Comparison of ENCODE assay signal across 1 cellular context in genomic region chr1:53196485-53197271, GRCh38.
TF ChIP-seq lines count a peak whose summit lies in the region.

Gene CPT2 (plus strand): TSS chr1:53196824. CDS start chr1:53196944, 120 bp downstream.

TF ChIP-seq in HEK293, 187 proteins besides CTCF, POLR2A, EP300 and RAD21 (continued from another document):
- TF ChIP-seq, protein P1, sequence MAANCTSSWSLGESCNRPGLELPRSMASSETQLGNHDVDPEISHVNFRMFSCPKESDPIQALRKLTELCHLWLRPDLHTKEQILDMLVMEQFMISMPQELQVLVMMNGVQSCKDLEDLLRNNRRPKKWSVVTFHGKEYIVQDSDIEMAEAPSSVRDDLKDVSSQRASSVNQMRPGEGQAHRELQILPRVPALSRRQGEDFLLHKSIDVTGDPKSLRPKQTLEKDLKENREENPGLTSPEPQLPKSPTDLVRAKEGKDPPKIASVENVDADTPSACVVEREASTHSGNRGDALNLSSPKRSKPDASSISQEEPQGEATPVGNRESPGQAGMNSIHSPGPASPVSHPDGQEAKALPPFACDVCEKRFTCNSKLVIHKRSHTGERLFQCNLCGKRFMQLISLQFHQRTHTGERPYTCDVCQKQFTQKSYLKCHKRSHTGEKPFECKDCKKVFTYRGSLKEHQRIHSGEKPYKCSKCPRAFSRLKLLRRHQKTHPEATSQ (tag by site-specific recombination; IDR thresholded peaks at IDR 0.05) = no peak
- TF ChIP-seq ZNF513 (tag by site-specific recombination; IDR thresholded peaks at IDR 0.05) (no peak), ZNF488 (tag by site-specific recombination; IDR thresholded peaks at IDR 0.05) (no peak), ZNF768 (tag by site-specific recombination; IDR thresholded peaks at IDR 0.05) (no peak), ZNF555 (tag by site-specific recombination; conservative IDR thresholded peaks at IDR 0.05) (no peak), OSR2 (tag by site-specific recombination; IDR thresholded peaks at IDR 0.05) (no peak), SP3 (tag by site-specific recombination; IDR thresholded peaks at IDR 0.05) (peak; percentile 94), ZNF26 (tag by site-specific recombination; IDR thresholded peaks at IDR 0.05) (no peak), ZNF561 (tag by site-specific recombination; IDR thresholded peaks at IDR 0.05; ENCODE audit: borderline replicate concordance) (peak; percentile 80; the same call in 1 of the 2 replicates), ZNF626 (tag by site-specific recombination; IDR thresholded peaks at IDR 0.05) (no peak)
- TF ChIP-seq, protein P2, sequence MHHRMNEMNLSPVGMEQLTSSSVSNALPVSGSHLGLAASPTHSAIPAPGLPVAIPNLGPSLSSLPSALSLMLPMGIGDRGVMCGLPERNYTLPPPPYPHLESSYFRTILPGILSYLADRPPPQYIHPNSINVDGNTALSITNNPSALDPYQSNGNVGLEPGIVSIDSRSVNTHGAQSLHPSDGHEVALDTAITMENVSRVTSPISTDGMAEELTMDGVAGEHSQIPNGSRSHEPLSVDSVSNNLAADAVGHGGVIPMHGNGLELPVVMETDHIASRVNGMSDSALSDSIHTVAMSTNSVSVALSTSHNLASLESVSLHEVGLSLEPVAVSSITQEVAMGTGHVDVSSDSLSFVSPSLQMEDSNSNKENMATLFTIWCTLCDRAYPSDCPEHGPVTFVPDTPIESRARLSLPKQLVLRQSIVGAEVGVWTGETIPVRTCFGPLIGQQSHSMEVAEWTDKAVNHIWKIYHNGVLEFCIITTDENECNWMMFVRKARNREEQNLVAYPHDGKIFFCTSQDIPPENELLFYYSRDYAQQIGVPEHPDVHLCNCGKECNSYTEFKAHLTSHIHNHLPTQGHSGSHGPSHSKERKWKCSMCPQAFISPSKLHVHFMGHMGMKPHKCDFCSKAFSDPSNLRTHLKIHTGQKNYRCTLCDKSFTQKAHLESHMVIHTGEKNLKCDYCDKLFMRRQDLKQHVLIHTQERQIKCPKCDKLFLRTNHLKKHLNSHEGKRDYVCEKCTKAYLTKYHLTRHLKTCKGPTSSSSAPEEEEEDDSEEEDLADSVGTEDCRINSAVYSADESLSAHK (tag by site-specific recombination; IDR thresholded peaks at IDR 0.05) = no peak
- TF ChIP-seq, protein P3, sequence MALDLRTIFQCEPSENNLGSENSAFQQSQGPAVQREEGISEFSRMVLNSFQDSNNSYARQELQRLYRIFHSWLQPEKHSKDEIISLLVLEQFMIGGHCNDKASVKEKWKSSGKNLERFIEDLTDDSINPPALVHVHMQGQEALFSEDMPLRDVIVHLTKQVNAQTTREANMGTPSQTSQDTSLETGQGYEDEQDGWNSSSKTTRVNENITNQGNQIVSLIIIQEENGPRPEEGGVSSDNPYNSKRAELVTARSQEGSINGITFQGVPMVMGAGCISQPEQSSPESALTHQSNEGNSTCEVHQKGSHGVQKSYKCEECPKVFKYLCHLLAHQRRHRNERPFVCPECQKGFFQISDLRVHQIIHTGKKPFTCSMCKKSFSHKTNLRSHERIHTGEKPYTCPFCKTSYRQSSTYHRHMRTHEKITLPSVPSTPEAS (tag by site-specific recombination; IDR thresholded peaks at IDR 0.05) = no peak
TF ChIP-seq in HEK293: peak in this region for 41.
